Comparison of ENCODE assay signal across 23 cellular contexts in the genomic region with DNA sequence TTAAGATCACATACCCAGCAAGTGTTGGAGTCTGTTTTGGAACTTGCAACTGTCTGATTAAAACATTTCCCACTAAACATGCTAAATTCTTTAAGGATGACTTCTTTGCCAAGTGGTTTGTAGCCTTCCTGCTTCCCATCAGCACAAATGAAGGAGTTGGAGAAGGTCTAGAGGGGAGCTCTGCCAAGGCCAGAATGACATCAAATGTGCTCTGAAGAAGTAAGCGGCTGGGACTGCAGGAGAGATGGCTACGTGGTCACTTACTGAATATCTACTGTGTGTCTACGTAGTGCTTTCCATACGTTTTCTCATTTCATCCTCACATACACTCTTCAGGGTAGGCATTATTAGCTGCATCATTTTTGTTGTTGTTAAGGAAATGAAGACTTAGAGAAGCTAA.
DNase-seq lines count a peak whose midpoint lies in the region; FAIRE-seq and TF ChIP-seq lines count a peak whose summit lies in the region.
"Had no signal": no experiment of that assay in that cellular context is flagged by ENCODE, and none has a peak within 500 bp of the region (broad histone marks: within the 10 kb centered on the region; RNA-seq: fewer than 3 reads in every experiment).

No MANE protein-coding gene starts in this region.

- no peak for TF ChIP-seq EP300 in H1 (IDR thresholded peaks at IDR 0.05; ENCODE audit: borderline replicate concordance in 1 of 2, low read depth in 2 of 2, low read length in 2 of 2)

- no peak overlapping the region for H4K91ac ChIP-seq in H1 (replicated peaks; ENCODE audit: insufficient read length, low read length)
- H4K91ac ChIP-seq in mesenchymal stem cell (ENCODE audit: low read length), result no peak overlapping the region

- H3K4ac ChIP-seq in H1 (replicated peaks; ENCODE audit: insufficient read length, low read depth, low read length) (no peak overlapping the region), mesenchymal stem cell (ENCODE audit: low read depth in 1 of 2, low read length in 2 of 2) (no peak overlapping the region)

- H2BK12ac ChIP-seq in H1 (ENCODE audit: low read depth, low read length), result no peak overlapping the region
- H2BK12ac ChIP-seq in mesenchymal stem cell (ENCODE audit: low read length in 2 of 2), result no peak overlapping the region

- H3K9ac ChIP-seq in astrocyte (ENCODE audit: low read length) (no peak overlapping the region), H1 (replicated peaks in 1 of 4; ENCODE audit: extremely low read depth in 1 of 4, low read depth in 3 of 4, low read length in 3 of 4) (no peak overlapping the region), mesenchymal stem cell (ENCODE audit: low read length) (no peak overlapping the region)
- H3K9ac ChIP-seq: BLaER1 had no signal

- H2BK15ac ChIP-seq in H1 (ENCODE audit: low read length), result no peak overlapping the region
- no peak overlapping the region for H2BK15ac ChIP-seq in mesenchymal stem cell (ENCODE audit: low read depth, poor library complexity, severe bottlenecking)

- H3K27ac ChIP-seq in astrocyte (ENCODE audit: low read depth, low read length) (no peak overlapping the region), H1 (ENCODE audit: low read depth, low read length) (no peak overlapping the region), mesenchymal stem cell (ENCODE audit: low read length, poor library complexity, severe bottlenecking) (no peak overlapping the region), hepatocyte (no peak overlapping the region)
- no peak overlapping the region for H3K27ac ChIP-seq in CD8-positive, alpha-beta memory T cell (ENCODE audit: low read depth, low read length)
- H3K27ac ChIP-seq: 22Rv1, A549, BLaER1, HL-60 had no signal

- no peaks in the 10 kb centered on the region for H3K23me2 ChIP-seq in H1 (ENCODE audit: low read depth, low read length)

- no peaks in the 10 kb centered on the region for H3K27me3 ChIP-seq in astrocyte (ENCODE audit: insufficient read depth, low read length)
- H3K27me3 ChIP-seq in H1 (replicated peaks in 1 of 4; ENCODE audit: control insufficient read depth in 3 of 4, extremely low read depth in 1 of 4, insufficient read depth in 3 of 4, low read length in 3 of 4), result no peaks in the 10 kb centered on the region
- H3K27me3 ChIP-seq in mesenchymal stem cell (ENCODE audit: control insufficient read depth in 1 of 2, insufficient read depth in 1 of 2, low read length in 2 of 2), result peaks cover 11 to 51% of the 10 kb centered on the region in 2 experiments
- H3K27me3 ChIP-seq in CD8-positive, alpha-beta memory T cell (ENCODE audit: insufficient read depth, low read length, poor library complexity, severe bottlenecking), result peaks cover 4% of the 10 kb centered on the region
- H3K27me3 ChIP-seq in hepatocyte, result no peaks in the 10 kb centered on the region
- H3K27me3 ChIP-seq: BLaER1 had no signal

- no peak overlapping the region for H4K5ac ChIP-seq in H1 (ENCODE audit: insufficient read length, low read depth, low read length)

- no peak overlapping the region for H2BK20ac ChIP-seq in H1 (ENCODE audit: low read length)

- TF ChIP-seq CTCF in AG10803 (conservative IDR thresholded peaks at IDR 0.05; ENCODE audit: low read length) (no peak), astrocyte (IDR thresholded peaks at IDR 0.05; ENCODE audit: insufficient read depth, low read depth, low read length) (no peak), H1 (IDR thresholded peaks at IDR 0.05; ENCODE audit: control extremely low read depth in 1 of 3, insufficient read depth in 1 of 3, low read depth in 1 of 3, low read length in 3 of 3) (no peak), hepatocyte (IDR thresholded peaks at IDR 0.05; ENCODE audit: poor library complexity) (no peak)

- H3K36me3 ChIP-seq in astrocyte (ENCODE audit: insufficient read depth, low read length) (no peaks in the 10 kb centered on the region), H1 (ENCODE audit: control insufficient read depth in 2 of 4, insufficient read depth in 4 of 4, low read length in 3 of 4) (no peaks in the 10 kb centered on the region), mesenchymal stem cell (ENCODE audit: control insufficient read depth in 1 of 2, insufficient read depth in 2 of 2, low read depth in 1 of 2, low read length in 2 of 2) (no peaks in the 10 kb centered on the region), hepatocyte (replicated peaks; ENCODE audit: insufficient read depth, low read depth) (no peaks in the 10 kb centered on the region)
- H3K36me3 ChIP-seq in CD8-positive, alpha-beta memory T cell (ENCODE audit: insufficient read depth, low read length), result no peaks in the 10 kb centered on the region
- H3K36me3 ChIP-seq: BLaER1 had no signal

- no peak for FAIRE-seq in astrocyte (lab: Jason Lieb, UNC)
- no peak for FAIRE-seq in H1 (lab: Jason Lieb, UNC)
- FAIRE-seq: A549, GM12892, GM18507, HTR-8/SVneo had no signal

- H3K36me3 Mint-ChIP-seq in astrocyte (ENCODE audit: low read depth, unreplicated experiment), result no peaks in the 10 kb centered on the region
- H3K36me3 Mint-ChIP-seq in CD8-positive, alpha-beta memory T cell, result no peaks in the 10 kb centered on the region
- H3K36me3 Mint-ChIP-seq: CD14-positive monocyte; CD4-positive, alpha-beta memory T cell had no signal

- no peak overlapping the region for H3K4me3 Mint-ChIP-seq in astrocyte (ENCODE audit: unreplicated experiment)
- H3K4me3 Mint-ChIP-seq in CD8-positive, alpha-beta memory T cell, result no peak overlapping the region
- H3K4me3 Mint-ChIP-seq: CD14-positive monocyte; CD4-positive, alpha-beta memory T cell; GM23338; HFFc6 had no signal

- H3K4me3 ChIP-seq in AG10803 (ENCODE audit: low read length) (no peak overlapping the region), astrocyte (ENCODE audit: insufficient read depth, low read depth, low read length) (no peak overlapping the region), H1 (ENCODE audit: extremely low read depth in 1 of 4, insufficient read depth in 2 of 4, low read depth in 3 of 4, low read length in 4 of 4) (no peak overlapping the region), mesenchymal stem cell (ENCODE audit: insufficient read depth in 1 of 2, low read depth in 1 of 2, low read length in 2 of 2) (no peak overlapping the region), hepatocyte (no peak overlapping the region)
- no peak overlapping the region for H3K4me3 ChIP-seq in CD8-positive, alpha-beta memory T cell (ENCODE audit: low read length)
- H3K4me3 ChIP-seq: A549, BLaER1, GM23338 had no signal

- no peak overlapping the region for H3K4me2 ChIP-seq in astrocyte (ENCODE audit: low read length)
- H3K4me2 ChIP-seq in H1 (ENCODE audit: insufficient read depth in 1 of 2, low read depth in 2 of 2, low read length in 2 of 2), result no peak overlapping the region
- H3K4me2 ChIP-seq in mesenchymal stem cell (ENCODE audit: low read length, poor library complexity, severe bottlenecking), result no peak overlapping the region
- H3K4me2 ChIP-seq in hepatocyte, result no peak overlapping the region
- H3K4me2 ChIP-seq: A549, BLaER1, GM23338 had no signal

- H3K79me1 ChIP-seq in H1 (ENCODE audit: low read depth, low read length) (no peaks in the 10 kb centered on the region), mesenchymal stem cell (replicated peaks; ENCODE audit: low read length, poor library complexity, severe bottlenecking) (no peaks in the 10 kb centered on the region)

- H3K4me1 Mint-ChIP-seq in astrocyte (ENCODE audit: low read depth, unreplicated experiment), result peaks cover 4% of the 10 kb centered on the region
- no peaks in the 10 kb centered on the region for H3K4me1 Mint-ChIP-seq in CD8-positive, alpha-beta memory T cell
- H3K4me1 Mint-ChIP-seq: CD4-positive, alpha-beta memory T cell; GM23338 had no signal

- H2AFZ ChIP-seq in astrocyte (ENCODE audit: low read depth, low read length) (no peak overlapping the region), H1 (ENCODE audit: low read length) (0 out of 2 replicates have a peak overlapping the region, but pooled peaks have one; percentile 13), mesenchymal stem cell (ENCODE audit: low read depth, low read length) (no peak overlapping the region), hepatocyte (no peak overlapping the region)
- H2AFZ ChIP-seq: GM23338 had no signal

- no peak overlapping the region for H3K56ac ChIP-seq in H1 (replicated peaks; ENCODE audit: insufficient read length, low read depth, low read length)

- CTCF ChIA-PET in H1 (lab: Charles Lee; ENCODE audit: partially characterized antibody), result interaction anchor here (0.6 to 3.7 kb wide), 4 partner anchors 14 to 578 kb away, joined by 3 to 31 read pairs (median 6); no protein-coding TSS in a partner anchor
- CTCF ChIA-PET in CD8-positive, alpha-beta memory T cell (lab: Charles Lee), result interaction anchor here (1.0 kb wide), 1 partner anchor 15 kb away, joined by 3 read pairs; no protein-coding TSS in a partner anchor

- peaks cover 9% of the 10 kb centered on the region for H3K27me3 Mint-ChIP-seq in astrocyte (ENCODE audit: low read depth, unreplicated experiment)
- H3K27me3 Mint-ChIP-seq in CD8-positive, alpha-beta memory T cell, result peaks cover 27 to 62% of the 10 kb centered on the region in 2 donors

- H2BK5ac ChIP-seq in H1 (ENCODE audit: low read depth, low read length), result no peak overlapping the region
- no peak overlapping the region for H2BK5ac ChIP-seq in mesenchymal stem cell (ENCODE audit: low read depth, low read length, poor library complexity, severe bottlenecking)

- H3K27ac Mint-ChIP-seq in astrocyte (ENCODE audit: unreplicated experiment), result no peak overlapping the region
- H3K27ac Mint-ChIP-seq in CD8-positive, alpha-beta memory T cell, result no peak overlapping the region
- H3K27ac Mint-ChIP-seq: CD14-positive monocyte; CD4-positive, alpha-beta memory T cell; GM23338; HFFc6 had no signal

- DNase-seq in AG10803 (ENCODE audit: low read depth) (peak; percentile 9), astrocyte (ENCODE audit: low read depth) (peak; percentile 30), H1 (ENCODE audit: low read depth in 1 of 2, low spot score in 2 of 2) (no peak), mesenchymal stem cell (peak; percentile 42), hepatocyte (ENCODE audit: low spot score) (no peak), erythroblast (lab: John Stamatoyannopoulos, UW) (no peak)
- no peak for DNase-seq in CD8-positive, alpha-beta memory T cell
- DNase-seq: Calu3; CD4-positive, alpha-beta memory T cell; DMS79 treated with DMSO at 0.1 percent for 48 hours; GDM1; H7; HFFc6; IMR-90 had no signal

- H3K4me1 ChIP-seq in astrocyte (ENCODE audit: insufficient read depth, low read length) (peaks cover 8% of the 10 kb centered on the region), H1 (replicated peaks in 1 of 4; ENCODE audit: control insufficient read depth in 3 of 4, insufficient read depth in 4 of 4, low read length in 3 of 4) (no peaks in the 10 kb centered on the region), mesenchymal stem cell (ENCODE audit: control insufficient read depth, insufficient read depth, low read depth, low read length) (no peaks in the 10 kb centered on the region), hepatocyte (ENCODE audit: insufficient read depth) (no peaks in the 10 kb centered on the region)
- H3K4me1 ChIP-seq in CD8-positive, alpha-beta memory T cell (ENCODE audit: insufficient read depth, low read length), result no peaks in the 10 kb centered on the region
- H3K4me1 ChIP-seq: BLaER1 had no signal

- TF ChIP-seq POLR2A in H1 (IDR thresholded peaks at IDR 0.05; ENCODE audit: control extremely low read depth in 1 of 2, low read depth in 2 of 2, low read length in 2 of 2) (no peak), erythroblast (IDR thresholded peaks at IDR 0.05; ENCODE audit: low read length) (no peak)

- H3K23ac ChIP-seq in H1 (ENCODE audit: insufficient read length), result no peak overlapping the region
- no peak overlapping the region for H3K23ac ChIP-seq in mesenchymal stem cell (ENCODE audit: low read length in 2 of 2)

- H4K20me1 ChIP-seq in astrocyte (ENCODE audit: insufficient read depth, low read length) (no peaks in the 10 kb centered on the region), H1 (replicated peaks in 1 of 2; ENCODE audit: control insufficient read depth in 1 of 2, insufficient read depth in 2 of 2, low read length in 2 of 2) (no peaks in the 10 kb centered on the region), hepatocyte (ENCODE audit: insufficient read depth, poor library complexity, severe bottlenecking) (no peaks in the 10 kb centered on the region)
- H4K20me1 ChIP-seq: BLaER1 had no signal

- H3K14ac ChIP-seq in H1 (ENCODE audit: insufficient read length) (no peak overlapping the region), mesenchymal stem cell (ENCODE audit: low read length in 2 of 2) (no peak overlapping the region)

- no peaks in the 10 kb centered on the region for H3K9me2 ChIP-seq in hepatocyte (replicated peaks; ENCODE audit: insufficient read depth)

- H3K9me3 Mint-ChIP-seq in astrocyte (ENCODE audit: unreplicated experiment), result peaks cover 9% of the 10 kb centered on the region
- H3K9me3 Mint-ChIP-seq in CD8-positive, alpha-beta memory T cell, result peaks cover 0 to 13% (median 4%) of the 10 kb centered on the region in 5 donors
- H3K9me3 Mint-ChIP-seq: HFFc6 had no signal

- 83% methylated on average over 4 of the region's 4 CpGs; no CpG with 5 or more reads in 1 of the 2 experiments for WGBS in H1 (ENCODE audit: extremely low coverage in 1 of 2, insufficient coverage in 1 of 2, insufficient read length in 1 of 2, insufficient replicate concordance in 2 of 2, low coverage in 1 of 2, low lambda C conversion rate in 2 of 2, missing lambda C conversion rate in 1 of 2), 2 experiments
- 63% methylated on average over 3 of the region's 4 CpGs for WGBS in mesenchymal stem cell
- WGBS in hepatocyte (ENCODE audit: low lambda C conversion rate, missing lambda C conversion rate), result 91% methylated on average over 4 of the region's 4 CpGs

- H3K9me3 ChIP-seq in astrocyte (ENCODE audit: insufficient read depth, low read depth, low read length) (peaks cover 6% of the 10 kb centered on the region), H1 (ENCODE audit: insufficient read depth in 2 of 2, low read depth in 1 of 2, low read length in 1 of 2) (peaks cover 0 to 7% of the 10 kb centered on the region in 2 experiments; a peak in 2 of 4 replicates), mesenchymal stem cell (ENCODE audit: control insufficient read depth, low read length) (no peaks in the 10 kb centered on the region), hepatocyte (ENCODE audit: low read depth) (no peaks in the 10 kb centered on the region)
- no peaks in the 10 kb centered on the region for H3K9me3 ChIP-seq in CD8-positive, alpha-beta memory T cell (ENCODE audit: low read length)
- H3K9me3 ChIP-seq: BLaER1 had no signal

- H4K8ac ChIP-seq in H1 (ENCODE audit: extremely low read depth, insufficient read depth, low read length), result no peak overlapping the region
- H4K8ac ChIP-seq in mesenchymal stem cell (ENCODE audit: low read length), result no peak overlapping the region

- no peak overlapping the region for H2BK120ac ChIP-seq in H1 (replicated peaks; ENCODE audit: low read depth, low read length)
- H2BK120ac ChIP-seq in mesenchymal stem cell (ENCODE audit: low read depth, low read length), result no peak overlapping the region

- H3K79me2 ChIP-seq in astrocyte (ENCODE audit: insufficient read depth, low read length), result no peaks in the 10 kb centered on the region
- H3K79me2 ChIP-seq in H1 (ENCODE audit: control insufficient read depth in 1 of 2, insufficient read depth in 2 of 2, low read length in 2 of 2), result no peaks in the 10 kb centered on the region
- no peaks in the 10 kb centered on the region for H3K79me2 ChIP-seq in hepatocyte

- no peak overlapping the region for H2AK5ac ChIP-seq in H1 (ENCODE audit: low read depth, low read length)
- H2AK5ac ChIP-seq in mesenchymal stem cell (ENCODE audit: low read length, severe bottlenecking), result no peak overlapping the region

- H3K18ac ChIP-seq in H1 (ENCODE audit: extremely low read depth, low read length) (no peak overlapping the region), mesenchymal stem cell (ENCODE audit: low read depth in 1 of 2, low read length in 2 of 2) (no peak overlapping the region)

- no peak for TF ChIP-seq RAD21 in H1 (IDR thresholded peaks at IDR 0.05 in 1 of 2, conservative IDR thresholded peaks at IDR 0.05 in 1 of 2; ENCODE audit: low read depth in 2 of 2, low read length in 2 of 2)

- POLR2A ChIA-PET in H1 (lab: Charles Lee; ENCODE audit: partially characterized antibody), result no interaction called here
- POLR2A ChIA-PET in CD8-positive, alpha-beta memory T cell (lab: Charles Lee), result no interaction called here

Comparison
In these comparisons a context has a peak if more than half of its experiments do, and no peak if none do; other contexts are left out.
1. DNase-seq: peak in AG10803 (single experiment), astrocyte (single experiment) and mesenchymal stem cell (single experiment); none in H1 (0 of 2), CD8-positive, alpha-beta memory T cell (0 of 5), hepatocyte (single experiment) and erythroblast (0 of 2).